9 cellular contexts compared by ENCODE assay signal in genomic region chr13:25468330-25469178, GRCh38.
A peak's percentile ranks its signal among the peaks of the same experiment; 100 is the strongest.
DNase-seq lines count a peak whose midpoint lies in the region; ATAC-seq and TF ChIP-seq lines count a peak whose summit lies in the region.
"Had no signal": no experiment of that assay in that cellular context is flagged by ENCODE, and none has a peak within 500 bp of the region (broad histone marks: within the 10 kb centered on the region; RNA-seq: fewer than 3 reads in every experiment).

No MANE protein-coding gene starts in this region.

- CTCF ChIA-PET in A673 (lab: Charles Lee) = no interaction called here

- H3K36me3 Mint-ChIP-seq in T-helper 2 cell treated with Interferon-gamma antibody and Interleukin-4, amounts not matched to agents 5 μg/mL and 100 μg/mL, for 36 hours (ENCODE audit: low read depth) = no peaks in the 10 kb centered on the region

- no peaks in the 10 kb centered on the region for H3K9me3 Mint-ChIP-seq in T-helper 2 cell treated with Interferon-gamma antibody and Interleukin-4, amounts not matched to agents 5 μg/mL and 100 μg/mL, for 36 hours

- H3K9me3 ChIP-seq in A673 (ENCODE audit: low read depth, low read length, poor library complexity, severe bottlenecking) (no peaks in the 10 kb centered on the region), iPS-15b (ENCODE audit: control insufficient read depth, insufficient read depth, low read length) (no peaks in the 10 kb centered on the region)

- DNase-seq in A673 (ENCODE audit: low spot score) (peak; percentile 64), GM20000 (ENCODE audit: low spot score) (peak; percentile 64), NCI-H187 (lab: John Stamatoyannopoulos, UW) (no peak), T-helper 9 cell (no peak)
- DNase-seq in T-helper 2 cell treated with Interferon-gamma antibody and Interleukin-4, amounts not matched to agents 5 μg/mL and 100 μg/mL, for 36 hours (ENCODE audit: low spot score) = peak; percentile 4
- DNase-seq: SHP77 treated with DMSO at 0.1 percent for 48 hours had no signal

- ATAC-seq in GM19328 (IDR thresholded peaks at IDR 0.05; ENCODE audit: unreplicated experiment) (no peak), HG03139 (IDR thresholded peaks at IDR 0.05; ENCODE audit: unreplicated experiment) (no peak)

- H3K36me3 ChIP-seq in A673 (ENCODE audit: insufficient read depth, low read length, poor library complexity, severe bottlenecking) (no peaks in the 10 kb centered on the region), iPS-15b (ENCODE audit: control insufficient read depth, insufficient read depth, low read length) (no peaks in the 10 kb centered on the region)

- no peak overlapping the region for H3K27ac Mint-ChIP-seq in T-helper 2 cell treated with Interferon-gamma antibody and Interleukin-4, amounts not matched to agents 5 μg/mL and 100 μg/mL, for 36 hours

- POLR2A ChIA-PET in A673 (lab: Charles Lee; ENCODE audit: low non-redundant PET) = interaction anchor here (0.6 kb wide), 1 partner anchor 151 kb away, joined by 3 read pairs; no protein-coding TSS in a partner anchor

- intact Hi-C loops in A673 (cut with micrococcal nuclease; ENCODE audit: unreplicated experiment) = no loop called here

- peak overlapping the region; percentile 65 for H3K4me3 Mint-ChIP-seq in T-helper 2 cell treated with Interferon-gamma antibody and Interleukin-4, amounts not matched to agents 5 μg/mL and 100 μg/mL, for 36 hours

- H3K27ac ChIP-seq in A673 (ENCODE audit: low read depth, low read length, poor library complexity, severe bottlenecking) = no peak overlapping the region

- TF ChIP-seq CTCF in A673 (conservative IDR thresholded peaks at IDR 0.05; ENCODE audit: low read depth, low read length) = no peak
- no peak for TF ChIP-seq CTCF in GM20000 (IDR thresholded peaks at IDR 0.05; ENCODE audit: extremely low read depth, missing control alignments)

- BruUV-seq in A673 (replicated peaks; lab: Mats Ljungman, UMichigan) = no TSS peak

- H3K4me3 ChIP-seq in A673 (ENCODE audit: low read depth, low read length, poor library complexity, severe bottlenecking) (peak overlapping the region; percentile 33), iPS-15b (ENCODE audit: low read depth, low read length) (peak overlapping the region; percentile 77)

- peaks cover 48% of the 10 kb centered on the region for H3K27me3 Mint-ChIP-seq in T-helper 2 cell treated with Interferon-gamma antibody and Interleukin-4, amounts not matched to agents 5 μg/mL and 100 μg/mL, for 36 hours (ENCODE audit: low read depth)

- H3K4me1 ChIP-seq in A673 (ENCODE audit: insufficient read depth, low read length, poor library complexity, severe bottlenecking) (no peaks in the 10 kb centered on the region), iPS-15b (ENCODE audit: control insufficient read depth, insufficient read depth, low read length) (peaks cover 3% of the 10 kb centered on the region)

- peaks cover 2% of the 10 kb centered on the region for H3K4me1 Mint-ChIP-seq in T-helper 2 cell treated with Interferon-gamma antibody and Interleukin-4, amounts not matched to agents 5 μg/mL and 100 μg/mL, for 36 hours (ENCODE audit: low read depth)

- H3K9ac ChIP-seq in iPS-15b (ENCODE audit: low read depth, low read length) = no peak overlapping the region

- H3K27me3 ChIP-seq in A673 (replicated peaks; ENCODE audit: insufficient read depth, low read depth, low read length, poor library complexity) (no peaks in the 10 kb centered on the region), iPS-15b (ENCODE audit: control insufficient read depth, insufficient read depth, low read length) (peaks cover 25% of the 10 kb centered on the region)

Comparison
In these comparisons a context has a peak if more than half of its experiments do, and no peak if none do; other contexts are left out.
1. DNase-seq: peak in A673 (single experiment), GM20000 (single experiment) and T-helper 2 cell treated with Interferon-gamma antibody and Interleukin-4, amounts not matched to agents 5 μg/mL and 100 μg/mL, for 36 hours (single experiment); none in NCI-H187 (0 of 2) and T-helper 9 cell (single experiment).